12 cellular contexts compared by ENCODE assay signal in genomic region chr2:200352631-200353030, GRCh38. TPM values are rescaled to one million over a fixed set of nuclear protein-coding genes. Genes with fewer than 3 reads are reported as not detected.
DNase-seq lines count a peak whose midpoint lies in the region; ATAC-seq and TF ChIP-seq lines count a peak whose summit lies in the region.
"Had no signal": no experiment of that assay in that cellular context is flagged by ENCODE, and none has a peak within 500 bp of the region (broad histone marks: within the 10 kb centered on the region; RNA-seq: fewer than 3 reads in every experiment).

No MANE protein-coding gene starts in this region.

- H3K4me2 ChIP-seq in SK-N-SH (0 out of 2 replicates have a peak overlapping the region, but pooled peaks have one; percentile 3), hepatocyte (peak overlapping the region; percentile 63), Karpas-422 (ENCODE audit: low read depth, low read length, poor library complexity, severe bottlenecking) (no peak overlapping the region)
- H3K4me2 ChIP-seq: BLaER1 treated with 17β-estradiol and CSF1 and Interleukin-3, amounts not matched to agents 10 nM and 100 nM had no signal

- H2AFZ ChIP-seq in SK-N-SH (ENCODE audit: low read depth) (no peak overlapping the region), hepatocyte (no peak overlapping the region), Karpas-422 (ENCODE audit: low read length) (no peak overlapping the region)

- TF ChIP-seq CTCF in SK-N-SH (IDR thresholded peaks at IDR 0.05) (no peak), hepatocyte (IDR thresholded peaks at IDR 0.05; ENCODE audit: poor library complexity) (no peak)

- H3K4me1 ChIP-seq in SK-N-SH (ENCODE audit: control insufficient read depth in 1 of 2, insufficient read depth in 2 of 2, low read depth in 1 of 2, low read length in 1 of 2): peaks cover 5 to 18% of the 10 kb centered on the region in 2 experiments; a peak in 3 of 4 replicates
- H3K4me1 ChIP-seq in hepatocyte (ENCODE audit: insufficient read depth): peaks cover 58% of the 10 kb centered on the region
- H3K4me1 ChIP-seq in rectal smooth muscle tissue (ENCODE audit: control insufficient read depth, insufficient read depth, low read length): peaks cover 9% of the 10 kb centered on the region
- H3K4me1 ChIP-seq in Karpas-422 (ENCODE audit: low read length): no peaks in the 10 kb centered on the region; the same call in 1 of the 2 replicates

- no peaks in the 10 kb centered on the region for H3K36me3 ChIP-seq in SK-N-SH (replicated peaks in 1 of 2; ENCODE audit: control insufficient read depth in 1 of 2, insufficient read depth in 2 of 2, low read length in 1 of 2)
- no peaks in the 10 kb centered on the region for H3K36me3 ChIP-seq in hepatocyte (replicated peaks; ENCODE audit: insufficient read depth, low read depth)
- H3K36me3 ChIP-seq in rectal smooth muscle tissue (ENCODE audit: control insufficient read depth, insufficient read depth, low read length): no peaks in the 10 kb centered on the region
- H3K36me3 ChIP-seq in Karpas-422 (ENCODE audit: insufficient read depth, low read length): no peaks in the 10 kb centered on the region

- intact Hi-C loops in activated naive CD4-positive, alpha-beta T cell treated with anti-CD3 and anti-CD28 coated beads for 36 hours (cut with micrococcal nuclease): no loop called here

- H3K27ac ChIP-seq in SK-N-SH (ENCODE audit: low read depth in 2 of 2, low read length in 1 of 2): no peak overlapping the region
- H3K27ac ChIP-seq in hepatocyte: peak overlapping the region; percentile 83
- peak overlapping the region; percentile 1 for H3K27ac ChIP-seq in rectal smooth muscle tissue (ENCODE audit: low read depth, low read length)
- H3K27ac ChIP-seq in Karpas-422 (ENCODE audit: low read length): no peak overlapping the region
- H3K27ac ChIP-seq: BLaER1 treated with 17β-estradiol and CSF1 and Interleukin-3, amounts not matched to agents 10 nM and 100 nM had no signal

- DNase-seq in EH (ENCODE audit: low read depth) (peak; percentile 64), SK-N-SH (no peak), hepatocyte (ENCODE audit: low spot score) (peak; percentile 57), NCI-H1105 (lab: John Stamatoyannopoulos, UW) (no peak), Karpas-422 (no peak)
- DNase-seq in activated naive CD4-positive, alpha-beta T cell treated with anti-CD3 and anti-CD28 coated beads for 36 hours: no peak
- DNase-seq: activated CD4-positive, alpha-beta T cell treated with anti-CD3 and anti-CD28 coated beads, Interleukin-2, amount 50 U/mL, for 1 hour; NCI-H1417 treated with DMSO at 0.1 percent for 48 hours had no signal

- no peak for TF ChIP-seq RAD21 in SK-N-SH (IDR thresholded peaks at IDR 0.05; ENCODE audit: low read length)

- H3K9me3 ChIP-seq in SK-N-SH: no peaks in the 10 kb centered on the region
- no peaks in the 10 kb centered on the region for H3K9me3 ChIP-seq in hepatocyte (ENCODE audit: low read depth)
- no peaks in the 10 kb centered on the region for H3K9me3 ChIP-seq in Karpas-422 (ENCODE audit: low read length)
- H3K9me3 ChIP-seq: BLaER1 treated with 17β-estradiol and CSF1 and Interleukin-3, amounts not matched to agents 10 nM and 100 nM had no signal

- H3K9ac ChIP-seq in SK-N-SH (no peak overlapping the region), rectal smooth muscle tissue (ENCODE audit: low read length) (no peak overlapping the region), Karpas-422 (ENCODE audit: low read length) (no peak overlapping the region)
- H3K9ac ChIP-seq: BLaER1 treated with 17β-estradiol and CSF1 and Interleukin-3, amounts not matched to agents 10 nM and 100 nM had no signal

- no peaks in the 10 kb centered on the region for H3K4me1 Mint-ChIP-seq in activated naive CD4-positive, alpha-beta T cell treated with anti-CD3 and anti-CD28 coated beads for 36 hours (ENCODE audit: low read depth)

- H3K79me2 ChIP-seq in SK-N-SH (ENCODE audit: insufficient read depth) (peaks cover 93% of the 10 kb centered on the region), hepatocyte (peaks cover 92% of the 10 kb centered on the region), Karpas-422 (ENCODE audit: low read length) (no peaks in the 10 kb centered on the region)

- POLR2A ChIA-PET in SK-N-SH (lab: Yijun Ruan, JAX): no interaction called here

- TF ChIP-seq EP300 in SK-N-SH (IDR thresholded peaks at IDR 0.05; ENCODE audit: borderline replicate concordance in 1 of 2, low read depth in 1 of 2, low read length in 1 of 2): no peak

- H3K4me3 ChIP-seq in SK-N-SH (ENCODE audit: low read depth in 2 of 2, low read length in 1 of 2) (no peak overlapping the region), hepatocyte (no peak overlapping the region), rectal smooth muscle tissue (ENCODE audit: low read length) (no peak overlapping the region), Karpas-422 (ENCODE audit: low read length) (no peak overlapping the region)
- H3K4me3 ChIP-seq: BLaER1 treated with 17β-estradiol and CSF1 and Interleukin-3, amounts not matched to agents 10 nM and 100 nM; GM12878 had no signal

- H3K9me2 ChIP-seq in SK-N-SH: no peaks in the 10 kb centered on the region
- no peaks in the 10 kb centered on the region for H3K9me2 ChIP-seq in hepatocyte (replicated peaks; ENCODE audit: insufficient read depth)
- no peaks in the 10 kb centered on the region for H3K9me2 ChIP-seq in Karpas-422 (replicated peaks; ENCODE audit: insufficient read depth, low read length)

- ATAC-seq in GM18861 (IDR thresholded peaks at IDR 0.05; ENCODE audit: unreplicated experiment): no peak
- ATAC-seq: GM12878 had no signal

- no peaks in the 10 kb centered on the region for H3K27me3 Mint-ChIP-seq in activated naive CD4-positive, alpha-beta T cell treated with anti-CD3 and anti-CD28 coated beads for 36 hours (ENCODE audit: low read depth)

- H3K36me3 Mint-ChIP-seq in activated naive CD4-positive, alpha-beta T cell treated with anti-CD3 and anti-CD28 coated beads for 36 hours (ENCODE audit: low read depth): no peaks in the 10 kb centered on the region

- H4K20me1 ChIP-seq in SK-N-SH (ENCODE audit: insufficient read depth) (peaks cover 16% of the 10 kb centered on the region), hepatocyte (ENCODE audit: insufficient read depth, poor library complexity, severe bottlenecking) (peaks cover 10% of the 10 kb centered on the region), Karpas-422 (ENCODE audit: insufficient read depth, low read depth, low read length) (no peaks in the 10 kb centered on the region)

- 91% methylated on average over 1 of the region's 1 CpG for WGBS in SK-N-SH (ENCODE audit: low lambda C conversion rate)
- 53% methylated on average over 1 of the region's 1 CpG for WGBS in hepatocyte (ENCODE audit: low lambda C conversion rate, missing lambda C conversion rate)

- H3K27me3 ChIP-seq in SK-N-SH (ENCODE audit: insufficient read depth) (no peaks in the 10 kb centered on the region), hepatocyte (no peaks in the 10 kb centered on the region), rectal smooth muscle tissue (ENCODE audit: control insufficient read depth, insufficient read depth, low read length) (no peaks in the 10 kb centered on the region), Karpas-422 (ENCODE audit: low read length) (no peaks in the 10 kb centered on the region)
- H3K27me3 ChIP-seq: BLaER1 treated with 17β-estradiol and CSF1 and Interleukin-3, amounts not matched to agents 10 nM and 100 nM had no signal

- H3K27ac Mint-ChIP-seq in activated naive CD4-positive, alpha-beta T cell treated with anti-CD3 and anti-CD28 coated beads for 36 hours: no peak overlapping the region

- CTCF ChIA-PET in SK-N-SH (lab: Yijun Ruan, JAX): interaction anchor here (0.9 kb wide), 1 partner anchor 130 kb away, joined by 3 read pairs; no protein-coding TSS in a partner anchor
- CTCF ChIA-PET in activated naive CD4-positive, alpha-beta T cell treated with anti-CD3 and anti-CD28 coated beads for 36 hours (lab: Charles Lee): interaction anchor here (2.4 kb wide), 1 partner anchor 130 kb away, joined by 5 read pairs; no protein-coding TSS in a partner anchor

- no peaks in the 10 kb centered on the region for H3K9me3 Mint-ChIP-seq in activated naive CD4-positive, alpha-beta T cell treated with anti-CD3 and anti-CD28 coated beads for 36 hours

- peaks cover 4% of the 10 kb centered on the region for H3F3A ChIP-seq in SK-N-SH (replicated peaks; ENCODE audit: insufficient read depth)

- H3K4me3 Mint-ChIP-seq in activated naive CD4-positive, alpha-beta T cell treated with anti-CD3 and anti-CD28 coated beads for 36 hours: no peak overlapping the region

TF ChIP-seq in SK-N-SH, 30 proteins besides CTCF, POLR2A, EP300 and RAD21 (continues in another document):
- TF ChIP-seq RFX5 (IDR thresholded peaks at IDR 0.05; ENCODE audit: low read length) (no peak), ZBTB33 (IDR thresholded peaks at IDR 0.05; ENCODE audit: borderline replicate concordance, low read depth) (no peak), RXRA (IDR thresholded peaks at IDR 0.05; ENCODE audit: borderline replicate concordance, low read depth) (no peak), RCOR1 (IDR thresholded peaks at IDR 0.05; ENCODE audit: low read length) (no peak), CHD2 (IDR thresholded peaks at IDR 0.05; ENCODE audit: low read length, partially characterized antibody) (no peak), FOSL2 (IDR thresholded peaks at IDR 0.05; ENCODE audit: borderline replicate concordance, low read depth) (no peak), POLR2AphosphoS5 (IDR thresholded peaks at IDR 0.05; ENCODE audit: low read depth, low read length) (no peak), TCF12 (IDR thresholded peaks at IDR 0.05) (no peak)

RNA-seq across cellular contexts. Expression of gene SPATS2L, which starts 46.1 kb away (rescaled TPM):
- 77.7 and 86.8 TPM in 2 replicates for polyA plus RNA-seq in SK-N-SH (2012; rRNA removed)
- polyA plus RNA-seq in SK-N-SH (2012; cell fraction: cytosol; rRNA removed): 88.6 and 91.1 TPM in 2 replicates
- polyA plus RNA-seq in SK-N-SH (2012; cell fraction: nucleus; rRNA removed): 42.9 and 50.4 TPM in 2 replicates
- 159 and 173 TPM in 2 replicates for total RNA-seq in hepatocyte
- polyA plus RNA-seq in hepatocyte: 202 and 239 TPM in 2 replicates
- not detected in 2 replicates for total RNA-seq in Karpas-422 (2014; rRNA removed; shearing (Covaris generic); ENCODE audit: low replicate concordance)
- 10 to 100 TPM in 1 of 2 experiments, 1 to 10 TPM in 1; 8.9 to 10.9 TPM for total RNA-seq in activated naive CD4-positive, alpha-beta T cell treated with anti-CD3 and anti-CD28 coated beads for 36 hours

Comparison
In these comparisons a context has a peak if more than half of its experiments do, and no peak if none do; other contexts are left out.
1. DNase-seq: peak in EH (single experiment) and hepatocyte (single experiment); none in SK-N-SH (single experiment), NCI-H1105 (single experiment), Karpas-422 (single experiment) and activated naive CD4-positive, alpha-beta T cell treated with anti-CD3 and anti-CD28 coated beads for 36 hours (single experiment).
2. H3K27ac ChIP-seq: peak in hepatocyte (single experiment) and rectal smooth muscle tissue (single experiment); none in SK-N-SH (0 of 2) and Karpas-422 (single experiment).
3. RNA of gene SPATS2L, which starts 46.1 kb away (total RNA-seq): 159 to 173 TPM in hepatocyte; 8.9 to 10.9 TPM in activated naive CD4-positive, alpha-beta T cell treated with anti-CD3 and anti-CD28 coated beads for 36 hours and not detected in Karpas-422; every median in the first group is over 10 times any median in the second.